Comparison of ENCODE assay signal across 20 cellular contexts in genomic region chr14:50758279-50758678, GRCh38.
"Had no signal": no experiment of that assay in that cellular context is flagged by ENCODE, and none has a peak within 500 bp of the region (broad histone marks: within the 10 kb centered on the region; RNA-seq: fewer than 3 reads in every experiment).

No MANE protein-coding gene starts in this region.

- H3K9me3 Mint-ChIP-seq: activated CD4-positive, alpha-beta memory T cell treated with anti-CD3 and anti-CD28 coated beads, Interleukin-2, amount 10 ng/mL, durations not matched to agents 7 days and 5 days; activated naive CD8-positive, alpha-beta T cell treated with anti-CD3 and anti-CD28 coated beads, Interleukin-2, amount 10 ng/mL, durations not matched to agents 7 days and 5 days; effector memory CD8-positive, alpha-beta T cell; mesothelial cell of epicardium; nephron had no signal

- H3K27me3 ChIP-seq: breast epithelium, hepatocyte, transverse colon, uterus had no signal

- H3K27me3 Mint-ChIP-seq: activated CD4-positive, alpha-beta memory T cell treated with anti-CD3 and anti-CD28 coated beads, Interleukin-2, amount 10 ng/mL, durations not matched to agents 7 days and 5 days; activated CD8-positive, alpha-beta memory T cell treated with anti-CD3 and anti-CD28 coated beads, Interleukin-2, amount 10 ng/mL, durations not matched to agents 7 days and 5 days; activated naive CD8-positive, alpha-beta T cell treated with anti-CD3 and anti-CD28 coated beads, Interleukin-2, amount 10 ng/mL, durations not matched to agents 7 days and 5 days; effector memory CD8-positive, alpha-beta T cell had no signal

- H3K4me1 Mint-ChIP-seq: mesothelial cell of epicardium had no signal

- H3K4me1 ChIP-seq: transverse colon, uterus had no signal

- DNase-seq: activated CD4-positive, alpha-beta memory T cell treated with anti-CD3 and anti-CD28 coated beads, Interleukin-2, amount 10 ng/mL, durations not matched to agents 7 days and 5 days; activated CD4-positive, alpha-beta T cell treated with anti-CD3 and anti-CD28 coated beads for 48 hours; activated CD4-positive, CD25-positive, alpha-beta regulatory T cell; activated CD8-positive, alpha-beta memory T cell treated with anti-CD3 and anti-CD28 coated beads, Interleukin-2, amount 10 ng/mL, durations not matched to agents 7 days and 5 days; activated naive CD4-positive, alpha-beta T cell; activated naive CD8-positive, alpha-beta T cell treated with anti-CD3 and anti-CD28 coated beads, Interleukin-2, amount 10 ng/mL, durations not matched to agents 7 days and 5 days; dermis blood vessel endothelial cell; effector memory CD8-positive, alpha-beta T cell; left colon; retina; stimulated activated naive CD8-positive, alpha-beta T cell treated with anti-CD3 and anti-CD28 coated beads, Interleukin-15, Interleukin-2, amounts not matched to agents 100 U/mL and 50 U/mL, for 24 hours; substantia nigra; T-helper 1 cell; T1000; transverse colon; uterus had no signal

- H3K4me3 Mint-ChIP-seq: activated CD4-positive, alpha-beta memory T cell treated with anti-CD3 and anti-CD28 coated beads, Interleukin-2, amount 10 ng/mL, durations not matched to agents 7 days and 5 days; activated CD8-positive, alpha-beta memory T cell treated with anti-CD3 and anti-CD28 coated beads, Interleukin-2, amount 10 ng/mL, durations not matched to agents 7 days and 5 days; activated naive CD8-positive, alpha-beta T cell treated with anti-CD3 and anti-CD28 coated beads, Interleukin-2, amount 10 ng/mL, durations not matched to agents 7 days and 5 days; effector memory CD8-positive, alpha-beta T cell; mesothelial cell of epicardium; nephron had no signal

- H3K4me3 ChIP-seq: breast epithelium, hepatocyte, transverse colon, uterus had no signal

- H3K27ac Mint-ChIP-seq: activated CD4-positive, alpha-beta memory T cell treated with anti-CD3 and anti-CD28 coated beads, Interleukin-2, amount 10 ng/mL, durations not matched to agents 7 days and 5 days; activated CD8-positive, alpha-beta memory T cell treated with anti-CD3 and anti-CD28 coated beads, Interleukin-2, amount 10 ng/mL, durations not matched to agents 7 days and 5 days; activated naive CD8-positive, alpha-beta T cell treated with anti-CD3 and anti-CD28 coated beads, Interleukin-2, amount 10 ng/mL, durations not matched to agents 7 days and 5 days; mesothelial cell of epicardium; nephron had no signal

- H3K27ac ChIP-seq: breast epithelium, hepatocyte, transverse colon, uterus had no signal

- H3K9me3 ChIP-seq: breast epithelium, transverse colon, uterus had no signal

- H3K36me3 ChIP-seq: breast epithelium, uterus had no signal
